Comparison of ENCODE assay signal across 14 cellular contexts in genomic region chr12:24478254-24478653, GRCh38.
"Had no signal": no experiment of that assay in that cellular context is flagged by ENCODE, and none has a peak within 500 bp of the region (broad histone marks: within the 10 kb centered on the region; RNA-seq: fewer than 3 reads in every experiment).

No MANE protein-coding gene starts in this region.

- H3K36me3 ChIP-seq: breast epithelium, ovary had no signal

- H3K9me3 ChIP-seq: breast epithelium, ovary had no signal

- H3K4me1 ChIP-seq: breast epithelium had no signal

- H3K4me3 ChIP-seq: breast epithelium, ovary had no signal

- H3K27me3 ChIP-seq: breast epithelium, ovary had no signal

- H3K27ac ChIP-seq: breast epithelium, ovary had no signal

- ATAC-seq: activated CD4-positive, CD25-positive, alpha-beta regulatory T cell treated with anti-CD3 and anti-CD28 coated beads, Interleukin-2, amount 50 U/mL, for 24 hours; activated CD8-positive, alpha-beta memory T cell treated with anti-CD3 and anti-CD28 coated beads, Interleukin-2, amount 10 ng/mL, durations not matched to agents 7 days and 5 days; activated naive CD4-positive, alpha-beta T cell treated with anti-CD3 and anti-CD28 coated beads, Interleukin-2, amount 50 U/mL, for 72 hours; esophagus mucosa had no signal

- DNase-seq: activated CD4-positive, alpha-beta T cell treated with anti-CD3 and anti-CD28 coated beads, Interleukin-2, amount 50 U/mL, for 48 hours; activated CD8-positive, alpha-beta memory T cell treated with anti-CD3 and anti-CD28 coated beads, Interleukin-2, amount 10 ng/mL, durations not matched to agents 7 days and 5 days; activated effector memory CD4-positive, alpha-beta T cell treated with anti-CD3 and anti-CD28 coated beads, Interleukin-2, amount 50 U/mL, for 16 hours; activated T-cell treated with anti-CD3 and anti-CD28 coated beads, Interleukin-2, amount 50 U/mL, for 24 hours; amniotic stem cell; hippocampal formation; ovary; stimulated activated CD4-positive, alpha-beta T cell treated with anti-CD3 and anti-CD28 coated beads, Interleukin-12 subunit alpha, Interleukin-12 subunit beta, amount 100 ng/mL, for 4 hours; stimulated activated naive CD4-positive, alpha-beta T cell; trophoblast cell had no signal
